8 cellular contexts compared by ENCODE assay signal in the genomic region with DNA sequence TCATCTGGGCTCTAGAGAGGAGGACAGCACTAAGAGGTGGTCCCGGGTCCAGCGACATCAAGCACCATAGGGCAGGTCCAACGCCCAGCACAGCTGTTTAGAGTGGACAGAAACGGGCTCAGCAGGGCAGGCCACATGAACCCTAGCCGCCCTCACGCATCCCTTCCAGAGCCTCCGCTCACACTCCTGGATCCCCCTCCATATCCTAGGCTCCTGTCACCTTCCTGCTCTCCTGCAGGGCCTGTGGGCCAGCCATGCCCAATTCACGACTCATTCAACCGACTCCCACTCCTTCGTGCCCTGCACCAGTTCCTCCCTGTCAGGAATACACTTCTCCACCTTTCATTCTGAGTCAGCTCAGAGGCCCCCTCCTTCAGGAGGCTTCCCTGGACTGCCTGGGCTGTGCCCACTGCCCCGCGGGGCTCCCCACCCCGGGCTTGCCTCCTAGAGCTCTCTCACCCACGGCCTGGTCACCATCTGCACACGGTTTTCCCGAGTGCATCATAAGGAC.
DNase-seq lines count a peak whose midpoint lies in the region; ATAC-seq, FAIRE-seq and TF ChIP-seq lines count a peak whose summit lies in the region.

No MANE protein-coding gene starts in this region.

- ATAC-seq in RWPE2 (ENCODE audit: low read depth) = peak; percentile 61

- DNase-seq in H4 (ENCODE audit: low spot score) (peak; percentile 41), RWPE2 (ENCODE audit: low spot score) (peak; percentile 76), endothelial cell of umbilical vein (ENCODE audit: low read depth, low spot score) (no peak), erythroblast (lab: John Stamatoyannopoulos, UW) (no peak), frontal cortex (ENCODE audit: low spot score in 2 of 2) (no peak), glutamatergic neuron (no peak)
- no peak for DNase-seq in stimulated activated CD4-positive, alpha-beta T cell treated with anti-CD3 and anti-CD28 coated beads, Interleukin-12 subunit alpha, Interleukin-12 subunit beta, amount 100 ng/mL, for 4 hours

- H3K27ac Mint-ChIP-seq in glutamatergic neuron (ENCODE audit: unreplicated experiment) = no peak overlapping the region

- intact Hi-C loops in endothelial cell of umbilical vein (cut with micrococcal nuclease) = loop anchor here (1.0 to 5.0 kb wide), 8 partner anchors 36 to 570 kb away; a partner anchor contains a TSS

- H3K36me3 Mint-ChIP-seq in glutamatergic neuron (ENCODE audit: unreplicated experiment) = peaks cover 4% of the 10 kb centered on the region

- no peaks in the 10 kb centered on the region for H4K20me1 ChIP-seq in endothelial cell of umbilical vein (replicated peaks; ENCODE audit: control insufficient read depth, extremely low read depth, insufficient read depth, low read length)

- peak overlapping the region; percentile 53 for H3K4me2 ChIP-seq in endothelial cell of umbilical vein (ENCODE audit: insufficient read depth, low read length)
- peak overlapping the region; percentile 89 for H3K4me2 ChIP-seq in skeletal muscle satellite cell (ENCODE audit: low read length)

- no peak for TF ChIP-seq CTCF in RWPE2 (IDR thresholded peaks at IDR 0.05; ENCODE audit: poor library complexity, severe bottlenecking)
- no peak for TF ChIP-seq CTCF in endothelial cell of umbilical vein (IDR thresholded peaks at IDR 0.05; ENCODE audit: extremely low read depth in 1 of 2, insufficient read depth in 1 of 2, low read depth in 1 of 2, low read length in 2 of 2)
- no peak for TF ChIP-seq CTCF in glutamatergic neuron (IDR thresholded peaks at IDR 0.05; ENCODE audit: partially characterized antibody, unreplicated experiment)

- H3K27me3 ChIP-seq in RWPE2 (ENCODE audit: insufficient read depth, poor library complexity, severe bottlenecking) (no peaks in the 10 kb centered on the region), endothelial cell of umbilical vein (ENCODE audit: control insufficient read depth in 2 of 2, insufficient read depth in 2 of 2, low read length in 2 of 2) (no peaks in the 10 kb centered on the region), skeletal muscle satellite cell (ENCODE audit: control insufficient read depth, insufficient read depth, low read length) (no peaks in the 10 kb centered on the region)

- dilution Hi-C loops in endothelial cell of umbilical vein (cut with MboI; ENCODE audit: extremely low pct_ligation_motif_present, low sequenced_read_pairs) = no loop called here

- H3K27ac ChIP-seq in RWPE2 (ENCODE audit: poor library complexity, severe bottlenecking) (peak overlapping the region; percentile 14), endothelial cell of umbilical vein (ENCODE audit: insufficient read depth, low read depth, low read length) (no peak overlapping the region)

- POLR2A ChIA-PET in endothelial cell of umbilical vein (lab: Charles Lee) = no interaction called here

- no peak overlapping the region for H2AFZ ChIP-seq in endothelial cell of umbilical vein (ENCODE audit: low read depth, low read length)

- H3K4me1 Mint-ChIP-seq in glutamatergic neuron (ENCODE audit: low read depth, unreplicated experiment) = peaks cover 50% of the 10 kb centered on the region

- H3K4me3 ChIP-seq in RWPE2 (ENCODE audit: severe bottlenecking) (peak overlapping the region; percentile 38), endothelial cell of umbilical vein (replicated peaks in 1 of 3; ENCODE audit: insufficient read depth in 1 of 3, low read depth in 1 of 3, low read length in 3 of 3) (no peak overlapping the region), skeletal muscle satellite cell (ENCODE audit: low read length) (peak overlapping the region; percentile 71)

- FAIRE-seq in endothelial cell of umbilical vein (lab: Jason Lieb, UNC) = peak; percentile 69
- no peak for FAIRE-seq in frontal cortex (lab: Jason Lieb, UNC)

- H3K9me3 Mint-ChIP-seq in glutamatergic neuron (ENCODE audit: unreplicated experiment) = peaks cover 13% of the 10 kb centered on the region

- no peak overlapping the region for H3K4me3 Mint-ChIP-seq in glutamatergic neuron (ENCODE audit: unreplicated experiment)

- H3K9ac ChIP-seq in endothelial cell of umbilical vein (replicated peaks; ENCODE audit: extremely low read depth, insufficient read depth, low read length) (no peak overlapping the region), skeletal muscle satellite cell (ENCODE audit: low read depth, low read length) (peak overlapping the region; percentile 86)

- CTCF ChIA-PET in endothelial cell of umbilical vein (lab: Charles Lee) = interaction anchor here (0.6 to 7.1 kb wide), 80 partner anchors 11 to 607 kb away, joined by 3 to 256 read pairs (median 6); a partner anchor contains a TSS

- H3K79me2 ChIP-seq in endothelial cell of umbilical vein (ENCODE audit: control insufficient read depth, insufficient read depth, low read length) = no peaks in the 10 kb centered on the region

- H3K36me3 ChIP-seq in RWPE2 (ENCODE audit: low read depth) (no peaks in the 10 kb centered on the region), endothelial cell of umbilical vein (ENCODE audit: control insufficient read depth in 2 of 2, extremely low read depth in 1 of 2, insufficient read depth in 2 of 2, low read length in 2 of 2) (no peaks in the 10 kb centered on the region), skeletal muscle satellite cell (ENCODE audit: insufficient read depth, low read length) (no peaks in the 10 kb centered on the region)

- TF ChIP-seq POLR2A in endothelial cell of umbilical vein (IDR thresholded peaks at IDR 0.05; ENCODE audit: low read depth, low read length) (no peak), erythroblast (IDR thresholded peaks at IDR 0.05; ENCODE audit: low read length) (no peak)

- BruUV-seq in endothelial cell of umbilical vein (replicated peaks; lab: Mats Ljungman, UMichigan) = no TSS peak

- H3K4me1 ChIP-seq in RWPE2 (ENCODE audit: insufficient read depth, poor library complexity, severe bottlenecking) = peaks cover 5% of the 10 kb centered on the region
- peaks cover 12% of the 10 kb centered on the region for H3K4me1 ChIP-seq in endothelial cell of umbilical vein (ENCODE audit: control insufficient read depth, extremely low read depth, insufficient read depth, low read length)
- H3K4me1 ChIP-seq in skeletal muscle satellite cell (ENCODE audit: control insufficient read depth, insufficient read depth, low read length) = peaks cover 23% of the 10 kb centered on the region

- H3K9me3 ChIP-seq in RWPE2 (ENCODE audit: severe bottlenecking) (no peaks in the 10 kb centered on the region), endothelial cell of umbilical vein (replicated peaks; ENCODE audit: control insufficient read depth, insufficient read depth, low read length) (no peaks in the 10 kb centered on the region), skeletal muscle satellite cell (replicated peaks; ENCODE audit: low read length) (no peaks in the 10 kb centered on the region)

- H3K9me1 ChIP-seq in endothelial cell of umbilical vein (replicated peaks; ENCODE audit: control insufficient read depth, extremely low read depth, insufficient read depth, low read length) = no peaks in the 10 kb centered on the region

- H3K27me3 Mint-ChIP-seq in glutamatergic neuron (ENCODE audit: unreplicated experiment) = peaks cover 9% of the 10 kb centered on the region

TF ChIP-seq in endothelial cell of umbilical vein, 7 proteins besides CTCF, POLR2A, EP300 and RAD21:
- no peak for TF ChIP-seq MYC (IDR thresholded peaks at IDR 0.05; ENCODE audit: low read depth, low read length)
- TF ChIP-seq, protein P1, sequence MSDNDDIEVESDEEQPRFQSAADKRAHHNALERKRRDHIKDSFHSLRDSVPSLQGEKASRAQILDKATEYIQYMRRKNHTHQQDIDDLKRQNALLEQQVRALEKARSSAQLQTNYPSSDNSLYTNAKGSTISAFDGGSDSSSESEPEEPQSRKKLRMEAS (IDR thresholded peaks at IDR 0.05; ENCODE audit: insufficient read depth, insufficient read length) = no peak
- TF ChIP-seq JUN (IDR thresholded peaks at IDR 0.05; ENCODE audit: borderline replicate concordance, insufficient read depth, insufficient read length, low read depth) = no peak
- TF ChIP-seq GATA2 (IDR thresholded peaks at IDR 0.05; ENCODE audit: insufficient read depth, insufficient read length, low read depth, low read length) = no peak
- TF ChIP-seq POLR2AphosphoS5 (IDR thresholded peaks at IDR 0.05; ENCODE audit: insufficient read depth, low read depth, low read length) = no peak
- TF ChIP-seq EZH2 (IDR thresholded peaks at IDR 0.05; ENCODE audit: borderline replicate concordance, low read depth, low read length, severe bottlenecking) = no peak
- TF ChIP-seq FOS (IDR thresholded peaks at IDR 0.05; ENCODE audit: borderline replicate concordance, insufficient read depth, low read length) = no peak

Comparison
In these comparisons a context has a peak if more than half of its experiments do, and no peak if none do; other contexts are left out.
1. DNase-seq: peak in H4 (single experiment) and RWPE2 (single experiment); none in endothelial cell of umbilical vein (single experiment), erythroblast (0 of 2), stimulated activated CD4-positive, alpha-beta T cell treated with anti-CD3 and anti-CD28 coated beads, Interleukin-12 subunit alpha, Interleukin-12 subunit beta, amount 100 ng/mL, for 4 hours (single experiment), frontal cortex (0 of 2) and glutamatergic neuron (single experiment).
2. H3K4me3 ChIP-seq: peak in RWPE2 (single experiment) and skeletal muscle satellite cell (single experiment); none in endothelial cell of umbilical vein (0 of 3).